In the genomic region with DNA sequence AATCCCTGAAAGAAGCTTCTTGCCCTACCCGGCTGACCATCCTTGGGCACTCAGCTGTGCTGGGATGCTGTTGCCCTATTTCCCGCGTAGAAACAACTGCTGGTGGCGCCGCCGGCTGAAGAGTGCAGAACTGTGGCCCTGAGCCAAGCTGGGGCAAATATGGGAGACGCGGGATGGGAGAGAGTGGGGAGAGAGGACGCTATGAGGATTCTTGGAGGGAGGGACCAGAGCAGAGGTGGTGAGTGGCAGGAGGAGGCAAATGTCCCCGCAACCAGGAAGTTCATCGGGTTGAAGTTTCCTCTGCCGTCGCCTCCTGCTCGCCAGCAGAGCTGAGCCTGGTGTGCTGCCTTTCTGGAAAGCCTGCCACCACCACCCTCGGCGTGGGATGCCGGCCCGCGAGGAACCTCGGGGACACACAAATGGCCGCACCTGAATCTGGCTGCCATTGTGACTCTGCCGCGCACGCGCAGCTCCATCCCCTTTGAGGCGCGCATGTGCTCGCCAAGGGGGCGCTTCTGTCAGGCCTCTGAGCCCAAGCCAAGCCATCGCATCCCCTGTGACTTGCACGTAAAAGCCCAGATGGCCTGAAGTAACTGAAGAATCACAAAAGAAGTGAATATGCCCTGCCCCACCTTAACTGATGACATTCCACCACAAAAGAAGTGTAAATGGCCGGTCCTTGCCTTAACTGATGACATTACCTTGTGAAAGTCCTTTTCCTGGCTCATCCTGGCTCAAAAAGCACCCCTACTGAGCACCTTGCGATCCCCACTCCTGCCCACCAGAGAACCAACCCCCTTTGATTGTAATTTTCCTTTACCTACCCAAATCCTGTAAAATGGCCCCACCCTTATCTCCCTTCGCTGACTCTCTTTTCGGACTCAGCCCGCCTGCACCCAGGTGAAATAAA, we compare ENCODE assay signal across 8 cellular contexts. TPM values are rescaled to one million over a fixed set of nuclear protein-coding genes. Genes with fewer than 3 reads are reported as not detected.
DNase-seq lines count a peak whose midpoint lies in the region; ATAC-seq and TF ChIP-seq lines count a peak whose summit lies in the region.
"Not testable (repeated sequence)": the region's sequence is repeated elsewhere in the genome, so short reads cannot be mapped to it uniquely, and the experiment has no call there.

No MANE protein-coding gene starts in this region.

- not testable (repeated sequence) for H3K9me3 ChIP-seq in CD4-positive, alpha-beta T cell (ENCODE audit: control insufficient read depth, low read length); OCI-LY3 (ENCODE audit: insufficient read depth, low read length); neutrophil

- H3K9me3 Mint-ChIP-seq in CD4-positive, alpha-beta T cell = not testable (repeated sequence)

- H3K36me3 Mint-ChIP-seq in CD4-positive, alpha-beta T cell (ENCODE audit: low read depth) = not testable (repeated sequence)

- H3K4me1 Mint-ChIP-seq in CD4-positive, alpha-beta T cell (ENCODE audit: low read depth) = not testable (repeated sequence)

- H3K4me2 ChIP-seq in OCI-LY3 (ENCODE audit: low read length) = peak overlapping the region; percentile 92

- H3K36me3 ChIP-seq in OCI-LY3 (replicated peaks; ENCODE audit: low read depth, low read length); neutrophil: not testable (repeated sequence)

- H4K20me1 ChIP-seq in OCI-LY3 (ENCODE audit: insufficient read depth, low read length) = not testable (repeated sequence)

- H3K4me3 Mint-ChIP-seq in CD4-positive, alpha-beta T cell = peak overlapping the region; percentile 87

- not testable (repeated sequence) for H3K27ac ChIP-seq in CD4-positive, alpha-beta T cell (ENCODE audit: low read depth, low read length); OCI-LY3 (ENCODE audit: low read length); neutrophil

- CTCF ChIA-PET in CD4-positive, alpha-beta T cell (lab: Charles Lee) = interaction anchor here (1.0 kb wide), 1 partner anchor 15 kb away, joined by 3 read pairs; no protein-coding TSS in a partner anchor

- intact Hi-C loops in CD4-positive, alpha-beta T cell (cut with DNase I, micrococcal nuclease) = not testable (repeated sequence)

- H2AFZ ChIP-seq in OCI-LY3 (ENCODE audit: low read depth, low read length) = peak overlapping the region; percentile 93

- H3K9ac ChIP-seq in OCI-LY3 (ENCODE audit: low read length) = peak overlapping the region; percentile 63; the same call in 1 of the 2 replicates

- H3K27me3 ChIP-seq in CD4-positive, alpha-beta T cell (ENCODE audit: control insufficient read depth, insufficient read depth, low read length) = not testable (repeated sequence)
- H3K27me3 ChIP-seq in OCI-LY3 (ENCODE audit: low read depth, low read length) (peaks cover 40% of the 10 kb centered on the region), neutrophil (peaks cover 16% of the 10 kb centered on the region)

- ATAC-seq in CD4-positive, alpha-beta T cell (ENCODE audit: poor library complexity) = peak; percentile 49
- peak; percentile 56 for ATAC-seq in GM21576 (IDR thresholded peaks at IDR 0.05; ENCODE audit: unreplicated experiment)

- not testable (repeated sequence) for H3K79me2 ChIP-seq in OCI-LY3 (ENCODE audit: low read length)

- DNase-seq in CD4-positive, alpha-beta T cell = peak in 8 of 10 experiments; percentile 2 to 42 (median 27)
- peak; percentile 36 for DNase-seq in activated T-cell treated with anti-CD3 and anti-CD28 coated beads for 48 hours (ENCODE audit: low read depth)
- peak; percentile 26 for DNase-seq in choroid plexus epithelial cell (ENCODE audit: low read depth)
- peak; percentile 87 for DNase-seq in iPS DF 4.7 (ENCODE audit: extremely low read depth, low spot score)
- DNase-seq in stimulated activated CD8-positive, alpha-beta memory T cell treated with anti-CD3 and anti-CD28 coated beads, Interleukin-2, amount 100 ng/mL, for 1 hour (ENCODE audit: low read depth in 2 of 2) = peak; percentile 14 to 27

- TF ChIP-seq CTCF in CD4-positive, alpha-beta T cell (IDR thresholded peaks at IDR 0.05); OCI-LY3 (IDR thresholded peaks at IDR 0.05; ENCODE audit: low read depth, low read length); choroid plexus epithelial cell (conservative IDR thresholded peaks at IDR 0.05; ENCODE audit: low read depth, low read length); neutrophil (IDR thresholded peaks at IDR 0.05): not testable (repeated sequence)

- POLR2A ChIA-PET in CD4-positive, alpha-beta T cell (lab: Charles Lee) = not testable (repeated sequence)

- H3K4me1 ChIP-seq in OCI-LY3 (ENCODE audit: low read length) = peaks cover 19% of the 10 kb centered on the region
- H3K4me1 ChIP-seq in neutrophil (ENCODE audit: control insufficient read depth in 1 of 2, insufficient read depth in 1 of 2, low read depth in 1 of 2, low read length in 1 of 2) = not testable (repeated sequence)

- H3K27ac Mint-ChIP-seq in CD4-positive, alpha-beta T cell = peak overlapping the region; percentile 63

- not testable (repeated sequence) for H3K27me3 Mint-ChIP-seq in CD4-positive, alpha-beta T cell

- H3K4me3 ChIP-seq in OCI-LY3 (ENCODE audit: low read length) (peak overlapping the region; percentile 82), choroid plexus epithelial cell (ENCODE audit: low read depth, low read length) (peak overlapping the region; percentile 54), neutrophil (ENCODE audit: low read depth in 1 of 2, low read length in 1 of 2) (peak overlapping the region; percentile 39 to 49)

RNA-seq across cellular contexts. Expression of a gene that starts 36.9 kb away (rescaled TPM):
- total RNA-seq in CD4-positive, alpha-beta T cell = not detected

RNA-seq across cellular contexts. Expression of a gene that starts 59.9 kb away (rescaled TPM):
- under 1 TPM; 0.41 to 0.75 TPM for total RNA-seq in CD4-positive, alpha-beta T cell

Comparison
In these comparisons a context has a peak if more than half of its experiments do, and no peak if none do; other contexts are left out.
1. DNase-seq: peak in every context shown above with its lines; median percentile 87 in iPS DF 4.7; 36 in activated T-cell treated with anti-CD3 and anti-CD28 coated beads for 48 hours; 27 in CD4-positive, alpha-beta T cell; 26 in choroid plexus epithelial cell; 20 in stimulated activated CD8-positive, alpha-beta memory T cell treated with anti-CD3 and anti-CD28 coated beads, Interleukin-2, amount 100 ng/mL, for 1 hour.